ENCODE assay signal across 1 cellular context in the genomic region with DNA sequence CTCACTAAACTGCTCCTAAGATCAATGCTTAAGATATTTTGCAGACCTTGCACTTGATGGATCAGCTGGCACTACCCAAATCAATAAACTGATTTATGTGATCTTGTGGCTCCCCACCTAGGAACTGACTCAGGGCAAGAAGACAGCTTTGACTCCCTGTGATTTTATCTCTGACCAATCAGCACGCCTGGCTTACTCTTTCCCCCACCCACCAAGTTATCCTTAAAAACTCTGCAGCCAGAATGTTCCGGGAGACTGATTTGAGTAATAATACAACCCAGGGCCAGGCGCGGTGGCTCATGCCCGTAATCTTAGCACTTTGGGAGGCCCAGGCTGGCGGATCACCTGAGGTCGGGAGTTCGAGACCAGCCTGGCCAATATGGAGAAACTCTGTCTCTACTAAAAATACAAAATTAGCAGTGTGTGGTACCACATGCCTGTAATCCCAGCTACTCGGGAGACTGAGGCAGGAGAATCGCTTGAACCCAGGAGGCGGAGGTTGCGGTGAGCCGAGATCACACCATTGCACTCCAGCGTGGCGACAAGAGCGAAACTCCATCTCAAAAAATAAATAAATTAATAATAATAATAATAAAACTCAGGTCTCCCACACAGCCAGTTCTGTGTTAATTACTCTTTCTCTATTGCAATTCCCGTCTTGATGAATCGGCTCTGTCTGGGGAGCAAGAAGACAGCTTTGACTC.
TF ChIP-seq lines count a peak whose summit lies in the region.

No MANE protein-coding gene starts in this region.

TF ChIP-seq in GM12878, 131 proteins besides CTCF, POLR2A, EP300 and RAD21:
- TF ChIP-seq DPF2 (IDR thresholded peaks at IDR 0.05) (no peak), KLF5 (IDR thresholded peaks at IDR 0.05; ENCODE audit: partially characterized antibody) (no peak), STAT1 (conservative IDR thresholded peaks at IDR 0.05) (no peak), SMARCA5 (IDR thresholded peaks at IDR 0.05) (no peak), BCLAF1 (IDR thresholded peaks at IDR 0.05) (no peak), PML (IDR thresholded peaks at IDR 0.05; ENCODE audit: low read length) (no peak), RAD51 (IDR thresholded peaks at IDR 0.05) (no peak), E2F4 (IDR thresholded peaks at IDR 0.05; ENCODE audit: low read depth, low read length) (no peak), NR2F1 (conservative IDR thresholded peaks at IDR 0.05) (no peak), MLLT1 (IDR thresholded peaks at IDR 0.05) (no peak), MTA3 (IDR thresholded peaks at IDR 0.05; ENCODE audit: borderline replicate concordance, low read length) (no peak), JUND (IDR thresholded peaks at IDR 0.05; ENCODE audit: low read depth, low read length) (no peak), CBX3 (IDR thresholded peaks at IDR 0.05; ENCODE audit: borderline replicate concordance, low read depth) (no peak), BMI1 (IDR thresholded peaks at IDR 0.05; ENCODE audit: borderline replicate concordance) (no peak), CBX5 (IDR thresholded peaks at IDR 0.05; ENCODE audit: low read depth) (no peak), GABPA (IDR thresholded peaks at IDR 0.05; ENCODE audit: low read depth) (no peak)
- TF ChIP-seq, protein P1, sequence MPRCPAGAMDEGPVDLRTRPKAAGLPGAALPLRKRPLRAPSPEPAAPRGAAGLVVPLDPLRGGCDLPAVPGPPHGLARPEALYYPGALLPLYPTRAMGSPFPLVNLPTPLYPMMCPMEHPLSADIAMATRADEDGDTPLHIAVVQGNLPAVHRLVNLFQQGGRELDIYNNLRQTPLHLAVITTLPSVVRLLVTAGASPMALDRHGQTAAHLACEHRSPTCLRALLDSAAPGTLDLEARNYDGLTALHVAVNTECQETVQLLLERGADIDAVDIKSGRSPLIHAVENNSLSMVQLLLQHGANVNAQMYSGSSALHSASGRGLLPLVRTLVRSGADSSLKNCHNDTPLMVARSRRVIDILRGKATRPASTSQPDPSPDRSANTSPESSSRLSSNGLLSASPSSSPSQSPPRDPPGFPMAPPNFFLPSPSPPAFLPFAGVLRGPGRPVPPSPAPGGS (IDR thresholded peaks at IDR 0.05; ENCODE audit: borderline replicate concordance, insufficient read depth, low read depth, low read length, poor library complexity, severe bottlenecking), result no peak
- TF ChIP-seq, protein P2, sequence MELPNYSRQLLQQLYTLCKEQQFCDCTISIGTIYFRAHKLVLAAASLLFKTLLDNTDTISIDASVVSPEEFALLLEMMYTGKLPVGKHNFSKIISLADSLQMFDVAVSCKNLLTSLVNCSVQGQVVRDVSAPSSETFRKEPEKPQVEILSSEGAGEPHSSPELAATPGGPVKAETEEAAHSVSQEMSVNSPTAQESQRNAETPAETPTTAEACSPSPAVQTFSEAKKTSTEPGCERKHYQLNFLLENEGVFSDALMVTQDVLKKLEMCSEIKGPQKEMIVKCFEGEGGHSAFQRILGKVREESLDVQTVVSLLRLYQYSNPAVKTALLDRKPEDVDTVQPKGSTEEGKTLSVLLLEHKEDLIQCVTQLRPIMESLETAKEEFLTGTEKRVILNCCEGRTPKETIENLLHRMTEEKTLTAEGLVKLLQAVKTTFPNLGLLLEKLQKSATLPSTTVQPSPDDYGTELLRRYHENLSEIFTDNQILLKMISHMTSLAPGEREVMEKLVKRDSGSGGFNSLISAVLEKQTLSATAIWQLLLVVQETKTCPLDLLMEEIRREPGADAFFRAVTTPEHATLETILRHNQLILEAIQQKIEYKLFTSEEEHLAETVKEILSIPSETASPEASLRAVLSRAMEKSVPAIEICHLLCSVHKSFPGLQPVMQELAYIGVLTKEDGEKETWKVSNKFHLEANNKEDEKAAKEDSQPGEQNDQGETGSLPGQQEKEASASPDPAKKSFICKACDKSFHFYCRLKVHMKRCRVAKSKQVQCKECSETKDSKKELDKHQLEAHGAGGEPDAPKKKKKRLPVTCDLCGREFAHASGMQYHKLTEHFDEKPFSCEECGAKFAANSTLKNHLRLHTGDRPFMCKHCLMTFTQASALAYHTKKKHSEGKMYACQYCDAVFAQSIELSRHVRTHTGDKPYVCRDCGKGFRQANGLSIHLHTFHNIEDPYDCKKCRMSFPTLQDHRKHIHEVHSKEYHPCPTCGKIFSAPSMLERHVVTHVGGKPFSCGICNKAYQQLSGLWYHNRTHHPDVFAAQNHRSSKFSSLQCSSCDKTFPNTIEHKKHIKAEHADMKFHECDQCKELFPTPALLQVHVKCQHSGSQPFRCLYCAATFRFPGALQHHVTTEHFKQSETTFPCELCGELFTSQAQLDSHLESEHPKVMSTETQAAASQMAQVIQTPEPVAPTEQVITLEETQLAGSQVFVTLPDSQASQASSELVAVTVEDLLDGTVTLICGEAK (IDR thresholded peaks at IDR 0.05; ENCODE audit: borderline replicate concordance), result no peak
TF ChIP-seq in GM12878: peak in this region for 0.
